ENCODE assay signal across 9 cellular contexts in genomic region chr16:11794991-11795886, GRCh38. TPM values are rescaled to one million over a fixed set of nuclear protein-coding genes. Genes with fewer than 3 reads are reported as not detected.
DNase-seq lines count a peak whose midpoint lies in the region; ATAC-seq and TF ChIP-seq lines count a peak whose summit lies in the region.
"Had no signal": no experiment of that assay in that cellular context is flagged by ENCODE, and none has a peak within 500 bp of the region (broad histone marks: within the 10 kb centered on the region; RNA-seq: fewer than 3 reads in every experiment).

No MANE protein-coding gene starts in this region.

- TF ChIP-seq CTCF in left ventricle myocardium inferior (IDR thresholded peaks at IDR 0.05; ENCODE audit: borderline replicate concordance) (no peak), adrenal gland (IDR thresholded peaks at IDR 0.05) (no peak), lower lobe of right lung (IDR thresholded peaks at IDR 0.05) (no peak), upper lobe of right lung (IDR thresholded peaks at IDR 0.05) (no peak)

- ATAC-seq in lower lobe of right lung, result no peak
- no peak for ATAC-seq in upper lobe of right lung
- ATAC-seq in HG02588 (IDR thresholded peaks at IDR 0.05; ENCODE audit: unreplicated experiment), result no peak
- ATAC-seq in HG03442 (IDR thresholded peaks at IDR 0.05; ENCODE audit: unreplicated experiment), result no peak

- DNase-seq in left ventricle myocardium inferior (no peak), cardiac septum (ENCODE audit: low spot score) (no peak), adrenal gland (peak in 2 of 7 donors; percentile 34 to 49), lower lobe of right lung (no peak), upper lobe of right lung (peak; percentile 45), NCI-H748 treated with DMSO at 0.1 percent for 48 hours (lab: John Stamatoyannopoulos, UW) (no peak)
- DNase-seq: NCI-H187 treated with DMSO at 0.1 percent for 48 hours had no signal

- 81 to 86% (median 85%) methylated on average over 21 of the region's 21 CpGs for WGBS in adrenal gland, 4 donors

- H3K27me3 ChIP-seq in left ventricle myocardium inferior (ENCODE audit: low read depth) (no peaks in the 10 kb centered on the region), adrenal gland (no peaks in the 10 kb centered on the region), lower lobe of right lung (ENCODE audit: low read depth) (no peaks in the 10 kb centered on the region), upper lobe of right lung (no peaks in the 10 kb centered on the region)

- H3K36me3 ChIP-seq in left ventricle myocardium inferior, result peaks cover 6% of the 10 kb centered on the region
- no peaks in the 10 kb centered on the region for H3K36me3 ChIP-seq in adrenal gland (replicated peaks in 1 of 2)
- peaks cover 4% of the 10 kb centered on the region for H3K36me3 ChIP-seq in lower lobe of right lung
- peaks cover 3% of the 10 kb centered on the region for H3K36me3 ChIP-seq in upper lobe of right lung

- H3K4me3 ChIP-seq in left ventricle myocardium inferior (peak overlapping the region; percentile 99), adrenal gland (peak overlapping the region in 2 of 4 donors; percentile 80 to 97), lower lobe of right lung (peak overlapping the region; percentile 84), upper lobe of right lung (peak overlapping the region; percentile 96)

- intact Hi-C loops in left ventricle myocardium inferior (cut with micrococcal nuclease), result no loop called here
- intact Hi-C loops in cardiac septum (cut with DNase I), result no loop called here
- intact Hi-C loops in adrenal gland (cut with DNase I), result no loop called here
- intact Hi-C loops in lower lobe of right lung (cut with DNase I), result no loop called here
- intact Hi-C loops in upper lobe of right lung (cut with DNase I), result no loop called here

- H3K9me3 ChIP-seq in left ventricle myocardium inferior (replicated peaks) (no peaks in the 10 kb centered on the region), adrenal gland (replicated peaks in 1 of 3) (no peaks in the 10 kb centered on the region), lower lobe of right lung (no peaks in the 10 kb centered on the region), upper lobe of right lung (no peaks in the 10 kb centered on the region)

- peak in 1 of 2 donors; percentile 28 for TF ChIP-seq POLR2A in adrenal gland (IDR thresholded peaks at IDR 0.05)

- H3K4me1 ChIP-seq in left ventricle myocardium inferior, result peaks cover 93% of the 10 kb centered on the region
- H3K4me1 ChIP-seq in adrenal gland (replicated peaks in 1 of 2), result peaks cover 42 to 73% of the 10 kb centered on the region in 2 donors
- H3K4me1 ChIP-seq in lower lobe of right lung, result peaks cover 79% of the 10 kb centered on the region
- peaks cover 75% of the 10 kb centered on the region for H3K4me1 ChIP-seq in upper lobe of right lung

- H3K27ac ChIP-seq in left ventricle myocardium inferior (replicated peaks) (peak overlapping the region; percentile 98), adrenal gland (peak overlapping the region in 4 of 5 donors; percentile 87 to 98 (median 94)), lower lobe of right lung (peak overlapping the region; percentile 99), upper lobe of right lung (peak overlapping the region; percentile 95)

RNA-seq across cellular contexts. Expression of gene ZC3H7A, which starts 1.8 kb away (rescaled TPM):
- total RNA-seq in left ventricle myocardium inferior (25.6 TPM), cardiac septum (33.4 TPM), adrenal gland (10 to 100 TPM; 32.1 to 61.3 (median 43.0) TPM), lower lobe of right lung (66.3 TPM), upper lobe of right lung (71.2 TPM)
- polyA plus RNA-seq in adrenal gland, result 10 to 100 TPM; 31.1 to 83.9 (median 35.9) TPM

RNA-seq across cellular contexts. Expression of gene TXNDC11, which starts 52.6 kb away (rescaled TPM):
- 23.9 TPM for total RNA-seq in left ventricle myocardium inferior
- 27.0 TPM for total RNA-seq in cardiac septum
- 10 to 100 TPM; 33.5 to 68.4 (median 48.1) TPM for total RNA-seq in adrenal gland
- 10 to 100 TPM; 51.2 to 78.1 (median 57.4) TPM for polyA plus RNA-seq in adrenal gland
- 88.2 TPM for total RNA-seq in lower lobe of right lung
- 99.2 TPM for total RNA-seq in upper lobe of right lung

RNA-seq across cellular contexts. Expression of gene RSL1D1, which starts 56.1 kb away (rescaled TPM):
- total RNA-seq in left ventricle myocardium inferior, result 117 TPM
- 77.9 TPM for total RNA-seq in cardiac septum
- total RNA-seq in adrenal gland, result 100 to 1,000 TPM in 7 of 8 donors, 10 to 100 TPM in 1; 90.6 to 511 (median 124) TPM
- polyA plus RNA-seq in adrenal gland, result 100 to 1,000 TPM in 1 of 3 donors, 10 to 100 TPM in 2; 40.1 to 364 (median 43.1) TPM
- 133 TPM for total RNA-seq in lower lobe of right lung
- 117 TPM for total RNA-seq in upper lobe of right lung
